ENCODE assay signal across 25 cellular contexts in genomic region chr18:62904396-62905285, GRCh38.
DNase-seq lines count a peak whose midpoint lies in the region; ATAC-seq and TF ChIP-seq lines count a peak whose summit lies in the region.
"Had no signal": no experiment of that assay in that cellular context is flagged by ENCODE, and none has a peak within 500 bp of the region (broad histone marks: within the 10 kb centered on the region; RNA-seq: fewer than 3 reads in every experiment).

No MANE protein-coding gene starts in this region.

- DNase-seq in Ammon's horn (ENCODE audit: low spot score) (peak; percentile 29), DMS53 treated with DMSO at 0.1 percent for 48 hours (lab: John Stamatoyannopoulos, UW; ENCODE audit: unreplicated experiment) (peak; percentile 50), dorsolateral prefrontal cortex (no peak), lung microvascular endothelial cell (ENCODE audit: low read depth in 2 of 2) (peak; percentile 6 to 53), Peyer's patch (no peak)
- no peak for DNase-seq in activated CD4-positive, alpha-beta memory T cell treated with anti-CD3 and anti-CD28 coated beads, Interleukin-2, amount 10 ng/mL, durations not matched to agents 7 days and 5 days
- DNase-seq: activated CD4-positive, alpha-beta T cell treated with anti-CD3 and anti-CD28 coated beads, Interleukin-2, amount 10 ng/mL, durations not matched to agents 7 days and 5 days; activated naive CD4-positive, alpha-beta T cell treated with anti-CD3 and anti-CD28 coated beads, Interleukin-2, amount 10 ng/mL, durations not matched to agents 7 days and 5 days; IMR-90; left lung; NCI-H1092 treated with DMSO at 0.1 percent for 48 hours; NCI-H2029 treated with DMSO at 0.1 percent for 48 hours; NCI-H446 treated with DMSO at 0.1 percent for 48 hours; right cardiac atrium; RPMI8226; stimulated activated CD4-positive, alpha-beta T cell treated with anti-CD3 and anti-CD28 coated beads, Interleukin-4, amount 100 ng/mL, for 4 hours; stimulated activated naive CD4-positive, alpha-beta T cell; T-helper 17 cell; tibial artery had no signal

- no peak overlapping the region for H3K4me3 Mint-ChIP-seq in activated CD4-positive, alpha-beta memory T cell treated with anti-CD3 and anti-CD28 coated beads, Interleukin-2, amount 10 ng/mL, durations not matched to agents 7 days and 5 days
- H3K4me3 Mint-ChIP-seq: activated CD4-positive, alpha-beta T cell treated with anti-CD3 and anti-CD28 coated beads, Interleukin-2, amount 10 ng/mL, durations not matched to agents 7 days and 5 days; activated naive CD4-positive, alpha-beta T cell treated with anti-CD3 and anti-CD28 coated beads, Interleukin-2, amount 10 ng/mL, durations not matched to agents 7 days and 5 days; nephron; T-helper 17 cell had no signal

- peaks cover 22% of the 10 kb centered on the region for H3K36me3 Mint-ChIP-seq in activated CD4-positive, alpha-beta memory T cell treated with anti-CD3 and anti-CD28 coated beads, Interleukin-2, amount 10 ng/mL, durations not matched to agents 7 days and 5 days (ENCODE audit: low read depth)
- H3K36me3 Mint-ChIP-seq: activated naive CD4-positive, alpha-beta T cell treated with anti-CD3 and anti-CD28 coated beads, Interleukin-2, amount 10 ng/mL, durations not matched to agents 7 days and 5 days had no signal

- H3K27me3 Mint-ChIP-seq in activated CD4-positive, alpha-beta memory T cell treated with anti-CD3 and anti-CD28 coated beads, Interleukin-2, amount 10 ng/mL, durations not matched to agents 7 days and 5 days: no peaks in the 10 kb centered on the region
- H3K27me3 Mint-ChIP-seq: activated CD4-positive, alpha-beta T cell treated with anti-CD3 and anti-CD28 coated beads, Interleukin-2, amount 10 ng/mL, durations not matched to agents 7 days and 5 days; activated naive CD4-positive, alpha-beta T cell treated with anti-CD3 and anti-CD28 coated beads, Interleukin-2, amount 10 ng/mL, durations not matched to agents 7 days and 5 days; T-helper 17 cell had no signal

- TF ChIP-seq CTCF in dorsolateral prefrontal cortex (IDR thresholded peaks at IDR 0.05 in 54 of 56, conservative IDR thresholded peaks at IDR 0.05 in 2 of 56; ENCODE audit: low read depth in 1 of 56, partially characterized antibody in 56 of 56): peak in 2 of 56 donors; percentile 19
- no peak for TF ChIP-seq CTCF in Peyer's patch (IDR thresholded peaks at IDR 0.05)

- H3K4me1 Mint-ChIP-seq in activated CD4-positive, alpha-beta memory T cell treated with anti-CD3 and anti-CD28 coated beads, Interleukin-2, amount 10 ng/mL, durations not matched to agents 7 days and 5 days: no peaks in the 10 kb centered on the region
- H3K4me1 Mint-ChIP-seq: activated CD4-positive, alpha-beta T cell treated with anti-CD3 and anti-CD28 coated beads, Interleukin-2, amount 10 ng/mL, durations not matched to agents 7 days and 5 days; activated naive CD4-positive, alpha-beta T cell treated with anti-CD3 and anti-CD28 coated beads, Interleukin-2, amount 10 ng/mL, durations not matched to agents 7 days and 5 days; nephron; T-helper 17 cell had no signal

- H3K36me3 ChIP-seq in Peyer's patch: peaks cover 0 to 8% (median 0%) of the 10 kb centered on the region in 3 donors

- H3K27ac ChIP-seq in dorsolateral prefrontal cortex (peak overlapping the region; percentile 63 to 100 (median 94)), Peyer's patch (no peak overlapping the region)
- H3K27ac ChIP-seq: C4-2B, epithelial cell of prostate, left lung, SK-N-MC, tibial artery had no signal

- H3K4me1 ChIP-seq in Peyer's patch: no peaks in the 10 kb centered on the region
- H3K4me1 ChIP-seq: left lung, tibial artery had no signal

- ATAC-seq in GM19397 (IDR thresholded peaks at IDR 0.05; ENCODE audit: unreplicated experiment) (no peak), HG02763 (IDR thresholded peaks at IDR 0.05; ENCODE audit: unreplicated experiment) (no peak)
- ATAC-seq: left lung, right cardiac atrium, T-helper 17 cell had no signal

- CTCF ChIA-PET in activated CD4-positive, alpha-beta memory T cell treated with anti-CD3 and anti-CD28 coated beads, Interleukin-2, amount 10 ng/mL, durations not matched to agents 7 days and 5 days (lab: Charles Lee): no interaction called here

- H3K27me3 ChIP-seq in dorsolateral prefrontal cortex (no peaks in the 10 kb centered on the region), Peyer's patch (no peaks in the 10 kb centered on the region)
- H3K27me3 ChIP-seq: left lung, tibial artery had no signal

- no peaks in the 10 kb centered on the region for H3K9me3 ChIP-seq in Peyer's patch
- H3K9me3 ChIP-seq: left lung, tibial artery had no signal

- TF ChIP-seq POLR2A in Peyer's patch (IDR thresholded peaks at IDR 0.05): no peak

- intact Hi-C loops in dorsolateral prefrontal cortex (cut with DNase I): loop anchor here in 1 of 2 donors (5.0 to 10.0 kb wide), 2 partner anchors 50 to 73 kb away; no protein-coding TSS in a partner anchor

- no peak overlapping the region for H3K27ac Mint-ChIP-seq in activated CD4-positive, alpha-beta memory T cell treated with anti-CD3 and anti-CD28 coated beads, Interleukin-2, amount 10 ng/mL, durations not matched to agents 7 days and 5 days
- H3K27ac Mint-ChIP-seq: activated CD4-positive, alpha-beta T cell treated with anti-CD3 and anti-CD28 coated beads, Interleukin-2, amount 10 ng/mL, durations not matched to agents 7 days and 5 days; activated naive CD4-positive, alpha-beta T cell treated with anti-CD3 and anti-CD28 coated beads, Interleukin-2, amount 10 ng/mL, durations not matched to agents 7 days and 5 days; nephron; T-helper 17 cell had no signal

- H3K4me3 ChIP-seq in dorsolateral prefrontal cortex (peak overlapping the region in 6 of 59 donors; percentile 1 to 36 (median 10)), Peyer's patch (no peak overlapping the region)
- H3K4me3 ChIP-seq: left lung, SK-N-MC, tibial artery had no signal

- no peaks in the 10 kb centered on the region for H3K9me3 Mint-ChIP-seq in activated CD4-positive, alpha-beta memory T cell treated with anti-CD3 and anti-CD28 coated beads, Interleukin-2, amount 10 ng/mL, durations not matched to agents 7 days and 5 days
- H3K9me3 Mint-ChIP-seq: activated CD4-positive, alpha-beta T cell treated with anti-CD3 and anti-CD28 coated beads, Interleukin-2, amount 10 ng/mL, durations not matched to agents 7 days and 5 days; activated naive CD4-positive, alpha-beta T cell treated with anti-CD3 and anti-CD28 coated beads, Interleukin-2, amount 10 ng/mL, durations not matched to agents 7 days and 5 days had no signal

- POLR2A ChIA-PET in activated CD4-positive, alpha-beta memory T cell treated with anti-CD3 and anti-CD28 coated beads, Interleukin-2, amount 10 ng/mL, durations not matched to agents 7 days and 5 days (lab: Charles Lee): no interaction called here

Comparison
In these comparisons a context has a peak if more than half of its experiments do, and no peak if none do; other contexts are left out.
1. DNase-seq: peak in Ammon's horn (single experiment), DMS53 treated with DMSO at 0.1 percent for 48 hours (single experiment) and lung microvascular endothelial cell (2 of 2); none in dorsolateral prefrontal cortex (0 of 10), activated CD4-positive, alpha-beta memory T cell treated with anti-CD3 and anti-CD28 coated beads, Interleukin-2, amount 10 ng/mL, durations not matched to agents 7 days and 5 days (single experiment) and Peyer's patch (0 of 3).
2. H3K27ac ChIP-seq: peak in dorsolateral prefrontal cortex (59 of 59); none in Peyer's patch (0 of 4).